In the genomic region with DNA sequence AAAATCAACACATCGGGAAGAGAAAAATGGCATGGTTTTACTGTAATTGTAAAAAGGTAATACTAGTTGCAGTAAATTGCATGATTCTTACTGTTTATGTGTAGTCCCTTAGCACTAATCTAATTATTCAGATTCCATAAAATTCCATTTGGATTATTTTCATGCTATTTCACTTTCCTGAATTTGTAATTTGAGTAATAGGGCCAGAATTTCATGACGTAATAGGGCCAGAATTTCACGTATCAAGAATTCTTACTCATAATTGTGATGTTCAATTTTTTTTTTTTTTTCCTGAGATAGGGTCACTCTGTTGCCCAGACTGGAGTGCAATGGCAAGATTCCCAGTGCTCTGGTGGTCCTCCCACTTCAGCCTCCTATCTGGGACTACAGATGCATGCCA, we compare ENCODE assay signal across 1 cellular context.
TF ChIP-seq lines count a peak whose summit lies in the region.

No MANE protein-coding gene starts in this region.

TF ChIP-seq in HepG2, 621 proteins besides CTCF, POLR2A, EP300 and RAD21 (continued from another document):
- TF ChIP-seq ZNF180 (CRISPR knock-in tag; IDR thresholded peaks at IDR 0.05; ENCODE audit: borderline replicate concordance, low read depth) (no peak), RFX3 (CRISPR knock-in tag; IDR thresholded peaks at IDR 0.05) (no peak), ZNF263 (CRISPR knock-in tag; IDR thresholded peaks at IDR 0.05) (0 out of 2 replicates have a peak, but pooled peaks have one; percentile 53), SMC3 (IDR thresholded peaks at IDR 0.05; ENCODE audit: low read length) (no peak), CREB1 (IDR thresholded peaks at IDR 0.05) (no peak), CREB1 (CRISPR knock-in tag; IDR thresholded peaks at IDR 0.05) (no peak), KLF6 (CRISPR knock-in tag; IDR thresholded peaks at IDR 0.05) (no peak)
